Comparison of ENCODE assay signal across 18 cellular contexts in genomic region chr11:103450241-103450640, GRCh38.
"Had no signal": no experiment of that assay in that cellular context is flagged by ENCODE, and none has a peak within 500 bp of the region (broad histone marks: within the 10 kb centered on the region; RNA-seq: fewer than 3 reads in every experiment).

No MANE protein-coding gene starts in this region.

- H3K4me3 ChIP-seq: adrenal gland, cardiac muscle cell, hepatocyte, ovary, prostate gland, spleen, testis had no signal

- H3K27ac ChIP-seq: adrenal gland, cardiac muscle cell, foreskin keratinocyte, hepatocyte, neutrophil, ovary, prostate gland, spleen, testis had no signal

- DNase-seq: activated CD4-positive, alpha-beta T cell treated with anti-CD3 and anti-CD28 coated beads for 1 hour; activated CD4-positive, alpha-beta T cell treated with anti-CD3 and anti-CD28 coated beads, Interleukin-2, amount 50 U/mL, for 1 hour; activated CD8-positive, alpha-beta T cell treated with anti-CD3 and anti-CD28 coated beads, Interleukin-2, amount 10 ng/mL, durations not matched to agents 7 days and 5 days; adrenal gland; effector memory CD4-positive, alpha-beta T cell; foreskin keratinocyte; left cardiac atrium; ovary; spleen; stimulated activated CD4-positive, alpha-beta T cell treated with anti-CD3 and anti-CD28 coated beads, Interleukin-4, amount 100 ng/mL, for 1 hour; stimulated activated naive CD4-positive, alpha-beta T cell; T-helper 1 cell; testis had no signal

- ATAC-seq: activated CD8-positive, alpha-beta T cell treated with anti-CD3 and anti-CD28 coated beads, Interleukin-2, amount 10 ng/mL, durations not matched to agents 7 days and 5 days; esophagus mucosa; foreskin keratinocyte; left cardiac atrium had no signal

- H3K9me3 ChIP-seq: adrenal gland, neutrophil, ovary, prostate gland, spleen, testis had no signal

- H3K36me3 ChIP-seq: adrenal gland, cardiac muscle cell, neutrophil, ovary, prostate gland, spleen had no signal

- H3K4me1 ChIP-seq: adrenal gland, foreskin keratinocyte, prostate gland, spleen, testis had no signal

- H3K27me3 ChIP-seq: adrenal gland, cardiac muscle cell, foreskin keratinocyte, hepatocyte, neutrophil, ovary, spleen, testis had no signal
